23 cellular contexts compared by ENCODE assay signal in the genomic region with DNA sequence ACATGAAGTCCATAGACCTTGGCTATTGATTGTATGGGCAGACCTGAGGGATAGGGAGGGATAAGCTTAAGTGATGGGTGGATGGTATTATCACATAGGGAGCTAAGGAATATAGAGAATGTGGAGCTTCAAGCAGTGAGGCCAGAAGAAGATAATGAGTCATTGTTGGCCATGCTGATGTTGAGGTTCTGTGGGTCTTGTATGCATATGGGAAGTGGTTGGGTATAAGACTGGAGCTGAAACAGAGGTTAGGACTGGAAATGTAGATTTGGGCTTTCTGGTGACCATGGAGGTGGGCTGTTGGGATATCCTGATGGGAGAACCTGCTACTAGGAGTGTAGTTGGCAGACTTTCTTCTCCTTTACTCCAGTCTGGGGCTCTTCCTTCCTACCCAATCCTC.
"Had no signal": no experiment of that assay in that cellular context is flagged by ENCODE, and none has a peak within 500 bp of the region (broad histone marks: within the 10 kb centered on the region; RNA-seq: fewer than 3 reads in every experiment).

No MANE protein-coding gene starts in this region.

- H3K27me3 ChIP-seq: heart right ventricle, neutrophil, ovary, right lobe of liver, stomach, thyroid gland, upper lobe of left lung, vagina had no signal

- H3K4me3 Mint-ChIP-seq: activated CD4-positive, alpha-beta memory T cell treated with anti-CD3 and anti-CD28 coated beads, Interleukin-2, amount 10 ng/mL, durations not matched to agents 7 days and 5 days; activated naive CD4-positive, alpha-beta T cell treated with anti-CD3 and anti-CD28 coated beads for 36 hours; activated T-cell treated with anti-CD3 and anti-CD28 coated beads, Interleukin-2, amount 50 U/mL, for 4 hours; central memory CD8-positive, alpha-beta T cell; dendritic cell treated with granulocyte-macrophage colony-stimulating factor and Interleukin-4, amounts not matched to agents 40 ng/mL and 50 ng/mL, for 4 days; nephron had no signal

- ATAC-seq: heart right ventricle, left lobe of liver, lower lobe of right lung, right lobe of liver had no signal

- H3K4me1 Mint-ChIP-seq: central memory CD8-positive, alpha-beta T cell; nephron had no signal

- H3K27ac ChIP-seq: epithelial cell of prostate, esophagus squamous epithelium, heart right ventricle, lower lobe of right lung, neutrophil, ovary, right lobe of liver, stomach, thyroid gland, upper lobe of left lung, vagina had no signal

- H3K4me1 ChIP-seq: heart right ventricle, lower lobe of right lung, right lobe of liver, thyroid gland, upper lobe of left lung, vagina had no signal

- H3K27me3 Mint-ChIP-seq: dendritic cell treated with granulocyte-macrophage colony-stimulating factor and Interleukin-4, amounts not matched to agents 40 ng/mL and 50 ng/mL, for 4 days; progenitor cell of endocrine pancreas had no signal

- H3K9me3 ChIP-seq: esophagus squamous epithelium, heart right ventricle, lower lobe of right lung, neutrophil, ovary, right lobe of liver, stomach, thyroid gland, upper lobe of left lung, vagina had no signal

- DNase-seq: activated CD4-positive, alpha-beta memory T cell treated with anti-CD3 and anti-CD28 coated beads, Interleukin-2, amount 10 ng/mL, durations not matched to agents 7 days and 5 days; activated CD4-positive, CD25-positive, alpha-beta regulatory T cell; activated effector memory CD4-positive, alpha-beta T cell treated with Interleukin-2 at 50 U/mL for 16 hours; activated T-cell treated with anti-CD3 and anti-CD28 coated beads, Interleukin-2, amount 50 U/mL, for 4 hours; esophagus squamous epithelium; foreskin melanocyte; heart right ventricle; kidney glomerular epithelial cell; lower lobe of right lung; ovary; right lobe of liver; stomach; thyroid gland; upper lobe of left lung had no signal

- H3K27ac Mint-ChIP-seq: activated CD4-positive, alpha-beta memory T cell treated with anti-CD3 and anti-CD28 coated beads, Interleukin-2, amount 10 ng/mL, durations not matched to agents 7 days and 5 days; activated naive CD4-positive, alpha-beta T cell treated with anti-CD3 and anti-CD28 coated beads for 36 hours; dendritic cell treated with granulocyte-macrophage colony-stimulating factor and Interleukin-4, amounts not matched to agents 40 ng/mL and 50 ng/mL, for 4 days; nephron; progenitor cell of endocrine pancreas had no signal

- H3K36me3 ChIP-seq: esophagus squamous epithelium, heart right ventricle, lower lobe of right lung, neutrophil, ovary, right lobe of liver, stomach, thyroid gland, upper lobe of left lung, vagina had no signal

- H3K9me3 Mint-ChIP-seq: activated CD4-positive, alpha-beta memory T cell treated with anti-CD3 and anti-CD28 coated beads, Interleukin-2, amount 10 ng/mL, durations not matched to agents 7 days and 5 days; activated naive CD4-positive, alpha-beta T cell treated with anti-CD3 and anti-CD28 coated beads for 36 hours; activated T-cell treated with anti-CD3 and anti-CD28 coated beads, Interleukin-2, amount 50 U/mL, for 4 hours; central memory CD8-positive, alpha-beta T cell; dendritic cell treated with granulocyte-macrophage colony-stimulating factor and Interleukin-4, amounts not matched to agents 40 ng/mL and 50 ng/mL, for 4 days; nephron had no signal

- H3K4me3 ChIP-seq: esophagus squamous epithelium, heart right ventricle, lower lobe of right lung, ovary, right lobe of liver, stomach, thyroid gland, upper lobe of left lung, vagina had no signal
